1 cellular context compared by ENCODE assay signal in genomic region chr2:75559633-75560021, GRCh38.
TF ChIP-seq lines count a peak whose summit lies in the region.

No MANE protein-coding gene starts in this region.

TF ChIP-seq in GM23338, 12 proteins besides CTCF, POLR2A, EP300 and RAD21 (continued from another document):
- TF ChIP-seq, protein P1, sequence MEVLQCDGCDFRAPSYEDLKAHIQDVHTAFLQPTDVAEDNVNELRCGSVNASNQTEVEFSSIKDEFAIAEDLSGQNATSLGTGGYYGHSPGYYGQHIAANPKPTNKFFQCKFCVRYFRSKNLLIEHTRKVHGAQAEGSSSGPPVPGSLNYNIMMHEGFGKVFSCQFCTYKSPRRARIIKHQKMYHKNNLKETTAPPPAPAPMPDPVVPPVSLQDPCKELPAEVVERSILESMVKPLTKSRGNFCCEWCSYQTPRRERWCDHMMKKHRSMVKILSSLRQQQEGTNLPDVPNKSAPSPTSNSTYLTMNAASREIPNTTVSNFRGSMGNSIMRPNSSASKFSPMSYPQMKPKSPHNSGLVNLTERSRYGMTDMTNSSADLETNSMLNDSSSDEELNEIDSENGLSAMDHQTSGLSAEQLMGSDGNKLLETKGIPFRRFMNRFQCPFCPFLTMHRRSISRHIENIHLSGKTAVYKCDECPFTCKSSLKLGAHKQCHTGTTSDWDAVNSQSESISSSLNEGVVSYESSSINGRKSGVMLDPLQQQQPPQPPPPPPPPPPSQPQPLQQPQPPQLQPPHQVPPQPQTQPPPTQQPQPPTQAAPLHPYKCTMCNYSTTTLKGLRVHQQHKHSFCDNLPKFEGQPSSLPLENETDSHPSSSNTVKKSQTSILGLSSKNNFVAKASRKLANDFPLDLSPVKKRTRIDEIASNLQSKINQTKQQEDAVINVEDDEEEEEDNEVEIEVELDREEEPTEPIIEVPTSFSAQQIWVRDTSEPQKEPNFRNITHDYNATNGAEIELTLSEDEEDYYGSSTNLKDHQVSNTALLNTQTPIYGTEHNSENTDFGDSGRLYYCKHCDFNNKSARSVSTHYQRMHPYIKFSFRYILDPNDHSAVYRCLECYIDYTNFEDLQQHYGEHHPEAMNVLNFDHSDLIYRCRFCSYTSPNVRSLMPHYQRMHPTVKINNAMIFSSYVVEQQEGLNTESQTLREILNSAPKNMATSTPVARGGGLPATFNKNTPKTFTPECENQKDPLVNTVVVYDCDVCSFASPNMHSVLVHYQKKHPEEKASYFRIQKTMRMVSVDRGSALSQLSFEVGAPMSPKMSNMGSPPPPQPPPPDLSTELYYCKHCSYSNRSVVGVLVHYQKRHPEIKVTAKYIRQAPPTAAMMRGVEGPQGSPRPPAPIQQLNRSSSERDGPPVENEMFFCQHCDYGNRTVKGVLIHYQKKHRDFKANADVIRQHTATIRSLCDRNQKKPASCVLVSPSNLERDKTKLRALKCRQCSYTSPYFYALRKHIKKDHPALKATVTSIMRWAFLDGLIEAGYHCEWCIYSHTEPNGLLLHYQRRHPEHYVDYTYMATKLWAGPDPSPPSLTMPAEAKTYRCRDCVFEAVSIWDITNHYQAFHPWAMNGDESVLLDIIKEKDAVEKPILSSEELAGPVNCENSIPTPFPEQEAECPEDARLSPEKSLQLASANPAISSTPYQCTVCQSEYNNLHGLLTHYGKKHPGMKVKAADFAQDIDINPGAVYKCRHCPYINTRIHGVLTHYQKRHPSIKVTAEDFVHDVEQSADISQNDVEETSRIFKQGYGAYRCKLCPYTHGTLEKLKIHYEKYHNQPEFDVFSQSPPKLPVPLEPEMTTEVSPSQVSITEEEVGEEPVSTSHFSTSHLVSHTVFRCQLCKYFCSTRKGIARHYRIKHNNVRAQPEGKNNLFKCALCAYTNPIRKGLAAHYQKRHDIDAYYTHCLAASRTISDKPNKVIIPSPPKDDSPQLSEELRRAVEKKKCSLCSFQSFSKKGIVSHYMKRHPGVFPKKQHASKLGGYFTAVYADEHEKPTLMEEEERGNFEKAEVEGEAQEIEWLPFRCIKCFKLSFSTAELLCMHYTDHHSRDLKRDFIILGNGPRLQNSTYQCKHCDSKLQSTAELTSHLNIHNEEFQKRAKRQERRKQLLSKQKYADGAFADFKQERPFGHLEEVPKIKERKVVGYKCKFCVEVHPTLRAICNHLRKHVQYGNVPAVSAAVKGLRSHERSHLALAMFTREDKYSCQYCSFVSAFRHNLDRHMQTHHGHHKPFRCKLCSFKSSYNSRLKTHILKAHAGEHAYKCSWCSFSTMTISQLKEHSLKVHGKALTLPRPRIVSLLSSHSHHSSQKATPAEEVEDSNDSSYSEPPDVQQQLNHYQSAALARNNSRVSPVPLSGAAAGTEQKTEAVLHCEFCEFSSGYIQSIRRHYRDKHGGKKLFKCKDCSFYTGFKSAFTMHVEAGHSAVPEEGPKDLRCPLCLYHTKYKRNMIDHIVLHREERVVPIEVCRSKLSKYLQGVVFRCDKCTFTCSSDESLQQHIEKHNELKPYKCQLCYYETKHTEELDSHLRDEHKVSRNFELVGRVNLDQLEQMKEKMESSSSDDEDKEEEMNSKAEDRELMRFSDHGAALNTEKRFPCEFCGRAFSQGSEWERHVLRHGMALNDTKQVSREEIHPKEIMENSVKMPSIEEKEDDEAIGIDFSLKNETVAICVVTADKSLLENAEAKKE (CRISPR knock-in tag; IDR thresholded peaks at IDR 0.05), result no peak
